ENCODE assay signal across 1 cellular context in genomic region chr11:65119670-65119995, GRCh38.
TF ChIP-seq lines count a peak whose summit lies in the region.

No MANE protein-coding gene starts in this region.

TF ChIP-seq in HCT116, 20 proteins besides CTCF, POLR2A, EP300 and RAD21 (continued from another document):
- no peak for TF ChIP-seq REST (IDR thresholded peaks at IDR 0.05; ENCODE audit: low read depth)
- no peak for TF ChIP-seq ZBTB33 (IDR thresholded peaks at IDR 0.05; ENCODE audit: extremely low read depth, insufficient replicate concordance, low read length)
- TF ChIP-seq SIN3A (IDR thresholded peaks at IDR 0.05; ENCODE audit: low read depth): no peak
- TF ChIP-seq EZH2phosphoT487 (IDR thresholded peaks at IDR 0.05; ENCODE audit: borderline replicate concordance): no peak
- no peak for TF ChIP-seq POLR2AphosphoS5 (IDR thresholded peaks at IDR 0.05; ENCODE audit: low read depth, low read length)
- TF ChIP-seq FOSL1 (IDR thresholded peaks at IDR 0.05; ENCODE audit: low read depth): no peak
- no peak for TF ChIP-seq YY1 (IDR thresholded peaks at IDR 0.05; ENCODE audit: extremely low read depth, insufficient replicate concordance, low read depth, low read length)
- TF ChIP-seq TCF7L2 (IDR thresholded peaks at IDR 0.05; ENCODE audit: borderline replicate concordance, extremely low read depth, insufficient read depth, insufficient read length): no peak
- no peak for TF ChIP-seq JUND (IDR thresholded peaks at IDR 0.05)
- no peak for TF ChIP-seq CBX3 (IDR thresholded peaks at IDR 0.05; ENCODE audit: low read depth)
- no peak for TF ChIP-seq EZH2 (IDR thresholded peaks at IDR 0.05)
- no peak for TF ChIP-seq SRF (IDR thresholded peaks at IDR 0.05; ENCODE audit: low read depth)
- no peak for TF ChIP-seq CEBPB (IDR thresholded peaks at IDR 0.05; ENCODE audit: low read depth)
- TF ChIP-seq ELF1 (IDR thresholded peaks at IDR 0.05; ENCODE audit: borderline replicate concordance, low read depth): no peak
